In genomic region chr15:70147778-70148177, GRCh38 we compare ENCODE assay signal across 1 cellular context.
TF ChIP-seq lines count a peak whose summit lies in the region.

No MANE protein-coding gene starts in this region.

TF ChIP-seq in GM12878, 131 proteins besides CTCF, POLR2A, EP300 and RAD21:
- TF ChIP-seq ESRRA (IDR thresholded peaks at IDR 0.05; ENCODE audit: low read length) (no peak), PBX3 (IDR thresholded peaks at IDR 0.05; ENCODE audit: insufficient replicate concordance, low read depth, low read length) (no peak), CBX3 (IDR thresholded peaks at IDR 0.05; ENCODE audit: borderline replicate concordance, low read depth) (no peak), BHLHE40 (IDR thresholded peaks at IDR 0.05; ENCODE audit: borderline replicate concordance in 1 of 2, low read depth in 2 of 2, low read length in 1 of 2) (no peak), KLF5 (IDR thresholded peaks at IDR 0.05; ENCODE audit: partially characterized antibody) (no peak), RCOR1 (conservative IDR thresholded peaks at IDR 0.05; ENCODE audit: low read depth, low read length) (no peak), RUNX3 (IDR thresholded peaks at IDR 0.05; ENCODE audit: low read length) (0 out of 2 replicates have a peak, but pooled peaks have one; percentile 25)
